1 cellular context compared by ENCODE assay signal in the genomic region with DNA sequence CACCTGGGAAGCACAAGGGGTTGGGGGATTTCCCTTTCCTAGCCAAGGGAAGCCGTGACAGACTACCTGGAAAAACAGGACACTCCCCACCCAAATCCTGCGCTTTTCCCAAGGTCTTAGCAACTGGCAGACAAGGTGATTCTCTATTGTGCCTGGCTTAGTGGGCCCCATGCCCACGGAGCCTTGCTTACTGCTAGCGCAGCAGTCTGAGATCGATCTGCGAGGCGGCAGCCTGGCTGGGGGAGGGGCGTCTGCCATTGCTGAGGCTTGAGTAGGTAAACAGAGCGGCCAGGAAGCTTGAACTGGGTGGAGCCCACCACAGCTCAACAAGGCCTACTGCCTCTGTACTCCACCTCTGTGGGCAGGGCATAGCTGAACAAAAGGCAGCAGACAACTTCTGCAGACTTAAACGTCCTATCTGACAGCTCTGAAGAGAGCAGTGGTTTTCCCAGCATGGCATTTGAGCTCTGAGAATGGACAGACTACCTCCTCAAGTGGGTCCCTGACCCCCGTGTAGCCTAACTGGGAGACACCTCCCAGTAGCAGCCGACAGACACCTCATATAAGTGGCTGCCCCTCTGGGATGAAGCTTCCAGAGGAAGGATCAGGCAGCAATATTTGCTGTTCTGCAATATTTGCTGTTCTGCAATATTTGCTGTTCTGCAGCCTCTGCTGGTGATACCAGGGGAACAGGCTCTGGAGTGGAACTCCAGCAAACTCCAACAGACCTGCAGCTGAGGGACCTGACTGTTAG.
TF ChIP-seq lines count a peak whose summit lies in the region.

No MANE protein-coding gene starts in this region.

TF ChIP-seq in HepG2, 621 proteins besides CTCF, POLR2A, EP300 and RAD21 (continued from another document and continues in another):
- TF ChIP-seq, protein P1, sequence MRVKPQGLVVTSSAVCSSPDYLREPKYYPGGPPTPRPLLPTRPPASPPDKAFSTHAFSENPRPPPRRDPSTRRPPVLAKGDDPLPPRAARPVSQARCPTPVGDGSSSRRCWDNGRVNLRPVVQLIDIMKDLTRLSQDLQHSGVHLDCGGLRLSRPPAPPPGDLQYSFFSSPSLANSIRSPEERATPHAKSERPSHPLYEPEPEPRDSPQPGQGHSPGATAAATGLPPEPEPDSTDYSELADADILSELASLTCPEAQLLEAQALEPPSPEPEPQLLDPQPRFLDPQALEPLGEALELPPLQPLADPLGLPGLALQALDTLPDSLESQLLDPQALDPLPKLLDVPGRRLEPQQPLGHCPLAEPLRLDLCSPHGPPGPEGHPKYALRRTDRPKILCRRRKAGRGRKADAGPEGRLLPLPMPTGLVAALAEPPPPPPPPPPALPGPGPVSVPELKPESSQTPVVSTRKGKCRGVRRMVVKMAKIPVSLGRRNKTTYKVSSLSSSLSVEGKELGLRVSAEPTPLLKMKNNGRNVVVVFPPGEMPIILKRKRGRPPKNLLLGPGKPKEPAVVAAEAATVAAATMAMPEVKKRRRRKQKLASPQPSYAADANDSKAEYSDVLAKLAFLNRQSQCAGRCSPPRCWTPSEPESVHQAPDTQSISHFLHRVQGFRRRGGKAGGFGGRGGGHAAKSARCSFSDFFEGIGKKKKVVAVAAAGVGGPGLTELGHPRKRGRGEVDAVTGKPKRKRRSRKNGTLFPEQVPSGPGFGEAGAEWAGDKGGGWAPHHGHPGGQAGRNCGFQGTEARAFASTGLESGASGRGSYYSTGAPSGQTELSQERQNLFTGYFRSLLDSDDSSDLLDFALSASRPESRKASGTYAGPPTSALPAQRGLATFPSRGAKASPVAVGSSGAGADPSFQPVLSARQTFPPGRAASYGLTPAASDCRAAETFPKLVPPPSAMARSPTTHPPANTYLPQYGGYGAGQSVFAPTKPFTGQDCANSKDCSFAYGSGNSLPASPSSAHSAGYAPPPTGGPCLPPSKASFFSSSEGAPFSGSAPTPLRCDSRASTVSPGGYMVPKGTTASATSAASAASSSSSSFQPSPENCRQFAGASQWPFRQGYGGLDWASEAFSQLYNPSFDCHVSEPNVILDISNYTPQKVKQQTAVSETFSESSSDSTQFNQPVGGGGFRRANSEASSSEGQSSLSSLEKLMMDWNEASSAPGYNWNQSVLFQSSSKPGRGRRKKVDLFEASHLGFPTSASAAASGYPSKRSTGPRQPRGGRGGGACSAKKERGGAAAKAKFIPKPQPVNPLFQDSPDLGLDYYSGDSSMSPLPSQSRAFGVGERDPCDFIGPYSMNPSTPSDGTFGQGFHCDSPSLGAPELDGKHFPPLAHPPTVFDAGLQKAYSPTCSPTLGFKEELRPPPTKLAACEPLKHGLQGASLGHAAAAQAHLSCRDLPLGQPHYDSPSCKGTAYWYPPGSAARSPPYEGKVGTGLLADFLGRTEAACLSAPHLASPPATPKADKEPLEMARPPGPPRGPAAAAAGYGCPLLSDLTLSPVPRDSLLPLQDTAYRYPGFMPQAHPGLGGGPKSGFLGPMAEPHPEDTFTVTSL (CRISPR knock-in tag; IDR thresholded peaks at IDR 0.05; ENCODE audit: borderline replicate concordance): peak; percentile 81
- peak; percentile 35; the same call in 1 of the 2 replicates for TF ChIP-seq ZNF629 (CRISPR knock-in tag; conservative IDR thresholded peaks at IDR 0.05)
- TF ChIP-seq, protein P2, sequence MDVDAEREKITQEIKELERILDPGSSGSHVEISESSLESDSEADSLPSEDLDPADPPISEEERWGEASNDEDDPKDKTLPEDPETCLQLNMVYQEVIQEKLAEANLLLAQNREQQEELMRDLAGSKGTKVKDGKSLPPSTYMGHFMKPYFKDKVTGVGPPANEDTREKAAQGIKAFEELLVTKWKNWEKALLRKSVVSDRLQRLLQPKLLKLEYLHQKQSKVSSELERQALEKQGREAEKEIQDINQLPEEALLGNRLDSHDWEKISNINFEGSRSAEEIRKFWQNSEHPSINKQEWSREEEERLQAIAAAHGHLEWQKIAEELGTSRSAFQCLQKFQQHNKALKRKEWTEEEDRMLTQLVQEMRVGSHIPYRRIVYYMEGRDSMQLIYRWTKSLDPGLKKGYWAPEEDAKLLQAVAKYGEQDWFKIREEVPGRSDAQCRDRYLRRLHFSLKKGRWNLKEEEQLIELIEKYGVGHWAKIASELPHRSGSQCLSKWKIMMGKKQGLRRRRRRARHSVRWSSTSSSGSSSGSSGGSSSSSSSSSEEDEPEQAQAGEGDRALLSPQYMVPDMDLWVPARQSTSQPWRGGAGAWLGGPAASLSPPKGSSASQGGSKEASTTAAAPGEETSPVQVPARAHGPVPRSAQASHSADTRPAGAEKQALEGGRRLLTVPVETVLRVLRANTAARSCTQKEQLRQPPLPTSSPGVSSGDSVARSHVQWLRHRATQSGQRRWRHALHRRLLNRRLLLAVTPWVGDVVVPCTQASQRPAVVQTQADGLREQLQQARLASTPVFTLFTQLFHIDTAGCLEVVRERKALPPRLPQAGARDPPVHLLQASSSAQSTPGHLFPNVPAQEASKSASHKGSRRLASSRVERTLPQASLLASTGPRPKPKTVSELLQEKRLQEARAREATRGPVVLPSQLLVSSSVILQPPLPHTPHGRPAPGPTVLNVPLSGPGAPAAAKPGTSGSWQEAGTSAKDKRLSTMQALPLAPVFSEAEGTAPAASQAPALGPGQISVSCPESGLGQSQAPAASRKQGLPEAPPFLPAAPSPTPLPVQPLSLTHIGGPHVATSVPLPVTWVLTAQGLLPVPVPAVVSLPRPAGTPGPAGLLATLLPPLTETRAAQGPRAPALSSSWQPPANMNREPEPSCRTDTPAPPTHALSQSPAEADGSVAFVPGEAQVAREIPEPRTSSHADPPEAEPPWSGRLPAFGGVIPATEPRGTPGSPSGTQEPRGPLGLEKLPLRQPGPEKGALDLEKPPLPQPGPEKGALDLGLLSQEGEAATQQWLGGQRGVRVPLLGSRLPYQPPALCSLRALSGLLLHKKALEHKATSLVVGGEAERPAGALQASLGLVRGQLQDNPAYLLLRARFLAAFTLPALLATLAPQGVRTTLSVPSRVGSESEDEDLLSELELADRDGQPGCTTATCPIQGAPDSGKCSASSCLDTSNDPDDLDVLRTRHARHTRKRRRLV (CRISPR knock-in tag; IDR thresholded peaks at IDR 0.05): peak; percentile 66; the same call in 1 of the 2 replicates
- TF ChIP-seq, protein P3, sequence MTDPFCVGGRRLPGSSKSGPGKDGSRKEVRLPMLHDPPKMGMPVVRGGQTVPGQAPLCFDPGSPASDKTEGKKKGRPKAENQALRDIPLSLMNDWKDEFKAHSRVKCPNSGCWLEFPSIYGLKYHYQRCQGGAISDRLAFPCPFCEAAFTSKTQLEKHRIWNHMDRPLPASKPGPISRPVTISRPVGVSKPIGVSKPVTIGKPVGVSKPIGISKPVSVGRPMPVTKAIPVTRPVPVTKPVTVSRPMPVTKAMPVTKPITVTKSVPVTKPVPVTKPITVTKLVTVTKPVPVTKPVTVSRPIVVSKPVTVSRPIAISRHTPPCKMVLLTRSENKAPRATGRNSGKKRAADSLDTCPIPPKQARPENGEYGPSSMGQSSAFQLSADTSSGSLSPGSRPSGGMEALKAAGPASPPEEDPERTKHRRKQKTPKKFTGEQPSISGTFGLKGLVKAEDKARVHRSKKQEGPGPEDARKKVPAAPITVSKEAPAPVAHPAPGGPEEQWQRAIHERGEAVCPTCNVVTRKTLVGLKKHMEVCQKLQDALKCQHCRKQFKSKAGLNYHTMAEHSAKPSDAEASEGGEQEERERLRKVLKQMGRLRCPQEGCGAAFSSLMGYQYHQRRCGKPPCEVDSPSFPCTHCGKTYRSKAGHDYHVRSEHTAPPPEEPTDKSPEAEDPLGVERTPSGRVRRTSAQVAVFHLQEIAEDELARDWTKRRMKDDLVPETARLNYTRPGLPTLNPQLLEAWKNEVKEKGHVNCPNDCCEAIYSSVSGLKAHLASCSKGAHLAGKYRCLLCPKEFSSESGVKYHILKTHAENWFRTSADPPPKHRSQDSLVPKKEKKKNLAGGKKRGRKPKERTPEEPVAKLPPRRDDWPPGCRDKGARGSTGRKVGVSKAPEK (CRISPR knock-in tag; IDR thresholded peaks at IDR 0.05; ENCODE audit: borderline replicate concordance): 0 out of 2 replicates have a peak, but pooled peaks have one; percentile 77
- TF ChIP-seq, protein P4, sequence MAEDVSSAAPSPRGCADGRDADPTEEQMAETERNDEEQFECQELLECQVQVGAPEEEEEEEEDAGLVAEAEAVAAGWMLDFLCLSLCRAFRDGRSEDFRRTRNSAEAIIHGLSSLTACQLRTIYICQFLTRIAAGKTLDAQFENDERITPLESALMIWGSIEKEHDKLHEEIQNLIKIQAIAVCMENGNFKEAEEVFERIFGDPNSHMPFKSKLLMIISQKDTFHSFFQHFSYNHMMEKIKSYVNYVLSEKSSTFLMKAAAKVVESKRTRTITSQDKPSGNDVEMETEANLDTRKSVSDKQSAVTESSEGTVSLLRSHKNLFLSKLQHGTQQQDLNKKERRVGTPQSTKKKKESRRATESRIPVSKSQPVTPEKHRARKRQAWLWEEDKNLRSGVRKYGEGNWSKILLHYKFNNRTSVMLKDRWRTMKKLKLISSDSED (CRISPR knock-in tag; IDR thresholded peaks at IDR 0.05): 0 out of 2 replicates have a peak, but pooled peaks have one; percentile 19
- TF ChIP-seq CBFB (CRISPR knock-in tag; IDR thresholded peaks at IDR 0.05): peak; percentile 78; the same call in 1 of the 2 replicates
- TF ChIP-seq, protein P5, sequence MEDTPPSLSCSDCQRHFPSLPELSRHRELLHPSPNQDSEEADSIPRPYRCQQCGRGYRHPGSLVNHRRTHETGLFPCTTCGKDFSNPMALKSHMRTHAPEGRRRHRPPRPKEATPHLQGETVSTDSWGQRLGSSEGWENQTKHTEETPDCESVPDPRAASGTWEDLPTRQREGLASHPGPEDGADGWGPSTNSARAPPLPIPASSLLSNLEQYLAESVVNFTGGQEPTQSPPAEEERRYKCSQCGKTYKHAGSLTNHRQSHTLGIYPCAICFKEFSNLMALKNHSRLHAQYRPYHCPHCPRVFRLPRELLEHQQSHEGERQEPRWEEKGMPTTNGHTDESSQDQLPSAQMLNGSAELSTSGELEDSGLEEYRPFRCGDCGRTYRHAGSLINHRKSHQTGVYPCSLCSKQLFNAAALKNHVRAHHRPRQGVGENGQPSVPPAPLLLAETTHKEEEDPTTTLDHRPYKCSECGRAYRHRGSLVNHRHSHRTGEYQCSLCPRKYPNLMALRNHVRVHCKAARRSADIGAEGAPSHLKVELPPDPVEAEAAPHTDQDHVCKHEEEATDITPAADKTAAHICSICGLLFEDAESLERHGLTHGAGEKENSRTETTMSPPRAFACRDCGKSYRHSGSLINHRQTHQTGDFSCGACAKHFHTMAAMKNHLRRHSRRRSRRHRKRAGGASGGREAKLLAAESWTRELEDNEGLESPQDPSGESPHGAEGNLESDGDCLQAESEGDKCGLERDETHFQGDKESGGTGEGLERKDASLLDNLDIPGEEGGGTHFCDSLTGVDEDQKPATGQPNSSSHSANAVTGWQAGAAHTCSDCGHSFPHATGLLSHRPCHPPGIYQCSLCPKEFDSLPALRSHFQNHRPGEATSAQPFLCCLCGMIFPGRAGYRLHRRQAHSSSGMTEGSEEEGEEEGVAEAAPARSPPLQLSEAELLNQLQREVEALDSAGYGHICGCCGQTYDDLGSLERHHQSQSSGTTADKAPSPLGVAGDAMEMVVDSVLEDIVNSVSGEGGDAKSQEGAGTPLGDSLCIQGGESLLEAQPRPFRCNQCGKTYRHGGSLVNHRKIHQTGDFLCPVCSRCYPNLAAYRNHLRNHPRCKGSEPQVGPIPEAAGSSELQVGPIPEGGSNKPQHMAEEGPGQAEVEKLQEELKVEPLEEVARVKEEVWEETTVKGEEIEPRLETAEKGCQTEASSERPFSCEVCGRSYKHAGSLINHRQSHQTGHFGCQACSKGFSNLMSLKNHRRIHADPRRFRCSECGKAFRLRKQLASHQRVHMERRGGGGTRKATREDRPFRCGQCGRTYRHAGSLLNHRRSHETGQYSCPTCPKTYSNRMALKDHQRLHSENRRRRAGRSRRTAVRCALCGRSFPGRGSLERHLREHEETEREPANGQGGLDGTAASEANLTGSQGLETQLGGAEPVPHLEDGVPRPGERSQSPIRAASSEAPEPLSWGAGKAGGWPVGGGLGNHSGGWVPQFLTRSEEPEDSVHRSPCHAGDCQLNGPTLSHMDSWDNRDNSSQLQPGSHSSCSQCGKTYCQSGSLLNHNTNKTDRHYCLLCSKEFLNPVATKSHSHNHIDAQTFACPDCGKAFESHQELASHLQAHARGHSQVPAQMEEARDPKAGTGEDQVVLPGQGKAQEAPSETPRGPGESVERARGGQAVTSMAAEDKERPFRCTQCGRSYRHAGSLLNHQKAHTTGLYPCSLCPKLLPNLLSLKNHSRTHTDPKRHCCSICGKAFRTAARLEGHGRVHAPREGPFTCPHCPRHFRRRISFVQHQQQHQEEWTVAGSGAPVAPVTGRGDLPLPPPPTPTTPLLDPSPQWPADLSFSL (CRISPR knock-in tag; IDR thresholded peaks at IDR 0.05): peak; percentile 68; the same call in 1 of the 2 replicates
- peak; percentile 87 for TF ChIP-seq FOXA3 (CRISPR knock-in tag; IDR thresholded peaks at IDR 0.05)
- peak; percentile 86 for TF ChIP-seq SKI (IDR thresholded peaks at IDR 0.05; ENCODE audit: partially characterized antibody)
- TF ChIP-seq, protein P6, sequence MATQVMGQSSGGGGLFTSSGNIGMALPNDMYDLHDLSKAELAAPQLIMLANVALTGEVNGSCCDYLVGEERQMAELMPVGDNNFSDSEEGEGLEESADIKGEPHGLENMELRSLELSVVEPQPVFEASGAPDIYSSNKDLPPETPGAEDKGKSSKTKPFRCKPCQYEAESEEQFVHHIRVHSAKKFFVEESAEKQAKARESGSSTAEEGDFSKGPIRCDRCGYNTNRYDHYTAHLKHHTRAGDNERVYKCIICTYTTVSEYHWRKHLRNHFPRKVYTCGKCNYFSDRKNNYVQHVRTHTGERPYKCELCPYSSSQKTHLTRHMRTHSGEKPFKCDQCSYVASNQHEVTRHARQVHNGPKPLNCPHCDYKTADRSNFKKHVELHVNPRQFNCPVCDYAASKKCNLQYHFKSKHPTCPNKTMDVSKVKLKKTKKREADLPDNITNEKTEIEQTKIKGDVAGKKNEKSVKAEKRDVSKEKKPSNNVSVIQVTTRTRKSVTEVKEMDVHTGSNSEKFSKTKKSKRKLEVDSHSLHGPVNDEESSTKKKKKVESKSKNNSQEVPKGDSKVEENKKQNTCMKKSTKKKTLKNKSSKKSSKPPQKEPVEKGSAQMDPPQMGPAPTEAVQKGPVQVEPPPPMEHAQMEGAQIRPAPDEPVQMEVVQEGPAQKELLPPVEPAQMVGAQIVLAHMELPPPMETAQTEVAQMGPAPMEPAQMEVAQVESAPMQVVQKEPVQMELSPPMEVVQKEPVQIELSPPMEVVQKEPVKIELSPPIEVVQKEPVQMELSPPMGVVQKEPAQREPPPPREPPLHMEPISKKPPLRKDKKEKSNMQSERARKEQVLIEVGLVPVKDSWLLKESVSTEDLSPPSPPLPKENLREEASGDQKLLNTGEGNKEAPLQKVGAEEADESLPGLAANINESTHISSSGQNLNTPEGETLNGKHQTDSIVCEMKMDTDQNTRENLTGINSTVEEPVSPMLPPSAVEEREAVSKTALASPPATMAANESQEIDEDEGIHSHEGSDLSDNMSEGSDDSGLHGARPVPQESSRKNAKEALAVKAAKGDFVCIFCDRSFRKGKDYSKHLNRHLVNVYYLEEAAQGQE (IDR thresholded peaks at IDR 0.05; ENCODE audit: borderline replicate concordance in 1 of 2, low read depth in 1 of 2, low read length in 2 of 2): 0 out of 4 replicates have a peak, but pooled peaks of 1 of the 2 experiments have one; percentile 5
